Comparison of ENCODE assay signal across 10 cellular contexts in genomic region chr7:128829391-128830166, GRCh38. TPM values are rescaled to one million over a fixed set of nuclear protein-coding genes. Genes with fewer than 3 reads are reported as not detected.
DNase-seq lines count a peak whose midpoint lies in the region; ATAC-seq and TF ChIP-seq lines count a peak whose summit lies in the region.
"Had no signal": no experiment of that assay in that cellular context is flagged by ENCODE, and none has a peak within 500 bp of the region (broad histone marks: within the 10 kb centered on the region; RNA-seq: fewer than 3 reads in every experiment).

No MANE protein-coding gene starts in this region.

- H3K36me3 ChIP-seq in transverse colon (no peaks in the 10 kb centered on the region), left lung (no peaks in the 10 kb centered on the region)

- no peak overlapping the region for H3K27ac Mint-ChIP-seq in activated CD4-positive, alpha-beta T cell treated with anti-CD3 and anti-CD28 coated beads, Interleukin-2, amount 10 ng/mL, durations not matched to agents 7 days and 5 days

- no peak for TF ChIP-seq POLR2A in transverse colon (IDR thresholded peaks at IDR 0.05)

- WGBS in transverse colon (ENCODE audit: low coverage in 1 of 2), 2 donors: 27 to 63% methylated on average over 6 to 10 of the region's 13 CpGs

- ATAC-seq in left lung: no peak

- H3K4me3 ChIP-seq in transverse colon: peak overlapping the region; percentile 14 to 55 (median 40)
- H3K4me3 ChIP-seq in left lung: no peak overlapping the region

- peaks cover 50% of the 10 kb centered on the region for H3K27me3 ChIP-seq in transverse colon
- H3K27me3 ChIP-seq in left lung: peaks cover 14 to 77% of the 10 kb centered on the region in 2 donors

- CTCF ChIA-PET in activated CD4-positive, alpha-beta T cell treated with anti-CD3 and anti-CD28 coated beads, Interleukin-2, amount 10 ng/mL, durations not matched to agents 7 days and 5 days (lab: Charles Lee): interaction anchor here (0.7 kb wide), 1 partner anchor 23 kb away, joined by 3 read pairs; no protein-coding TSS in a partner anchor

- H3K27ac ChIP-seq in transverse colon (peak overlapping the region; percentile 78 to 94 (median 82)), left lung (no peak overlapping the region)

- intact Hi-C loops in transverse colon (cut with DNase I; ENCODE audit: low total_unique reads): no loop called here
- intact Hi-C loops in left lung (cut with DNase I): no loop called here

- in situ Hi-C loops in transverse colon (cut with MboI; ENCODE audit: low pct_ligation_motif_present in 1 of 4, low pct_unique_long_range_greater_than_20kb in 1 of 4, low sequenced_read_pairs in 3 of 4): no loop called here
- in situ Hi-C loops in GM13977 (cut with MboI; ENCODE audit: low pct_unique_long_range_greater_than_20kb, low sequenced_read_pairs, unreplicated experiment): no loop called here

- POLR2A ChIA-PET in activated CD4-positive, alpha-beta T cell treated with anti-CD3 and anti-CD28 coated beads, Interleukin-2, amount 10 ng/mL, durations not matched to agents 7 days and 5 days (lab: Charles Lee): no interaction called here

- H3K27me3 Mint-ChIP-seq in activated CD4-positive, alpha-beta T cell treated with anti-CD3 and anti-CD28 coated beads, Interleukin-2, amount 10 ng/mL, durations not matched to agents 7 days and 5 days: peaks cover 37% of the 10 kb centered on the region

- peaks cover 14% of the 10 kb centered on the region for H3K4me1 Mint-ChIP-seq in activated CD4-positive, alpha-beta T cell treated with anti-CD3 and anti-CD28 coated beads, Interleukin-2, amount 10 ng/mL, durations not matched to agents 7 days and 5 days

- no peaks in the 10 kb centered on the region for H3K9me3 ChIP-seq in transverse colon
- H3K9me3 ChIP-seq in left lung: no peaks in the 10 kb centered on the region

- no peak for TF ChIP-seq EP300 in transverse colon (IDR thresholded peaks at IDR 0.05; ENCODE audit: low read depth)

- H3K36me3 Mint-ChIP-seq in activated CD4-positive, alpha-beta T cell treated with anti-CD3 and anti-CD28 coated beads, Interleukin-2, amount 10 ng/mL, durations not matched to agents 7 days and 5 days (ENCODE audit: low read depth): no peaks in the 10 kb centered on the region

- peaks cover 12 to 40% (median 24%) of the 10 kb centered on the region in 4 donors for H3K4me1 ChIP-seq in transverse colon
- H3K4me1 ChIP-seq in left lung: peaks cover 12 to 31% of the 10 kb centered on the region in 2 donors

- H3K4me3 Mint-ChIP-seq in activated CD4-positive, alpha-beta T cell treated with anti-CD3 and anti-CD28 coated beads, Interleukin-2, amount 10 ng/mL, durations not matched to agents 7 days and 5 days: peak overlapping the region; percentile 16

- no peaks in the 10 kb centered on the region for H3K9me3 Mint-ChIP-seq in activated CD4-positive, alpha-beta T cell treated with anti-CD3 and anti-CD28 coated beads, Interleukin-2, amount 10 ng/mL, durations not matched to agents 7 days and 5 days

- DNase-seq in activated CD4-positive, alpha-beta T cell treated with anti-CD3 and anti-CD28 coated beads, Interleukin-2, amount 10 ng/mL, durations not matched to agents 7 days and 5 days: no peak
- no peak for DNase-seq in activated CD4-positive, alpha-beta T cell treated with anti-CD3 and anti-CD28 coated beads, Interleukin-2, amount 50 U/mL, for 48 hours
- DNase-seq in amniotic epithelial cell (ENCODE audit: low read depth) (peak; percentile 74), islet precursor cell (peak; percentile 83), transverse colon (no peak), left lung (no peak), GM13977 (ENCODE audit: low spot score) (no peak), AG08395 (ENCODE audit: low spot score) (no peak)
- DNase-seq: NK-92 treated with Interleukin-12 subunit alpha and Interleukin-12 subunit beta, amount 100 ng/mL, for 24 hours had no signal

- TF ChIP-seq CTCF in transverse colon (IDR thresholded peaks at IDR 0.05) (no peak), left lung (IDR thresholded peaks at IDR 0.05) (no peak), GM13977 (IDR thresholded peaks at IDR 0.05; ENCODE audit: extremely low read depth, insufficient read depth, missing control alignments) (no peak)

RNA-seq across cellular contexts. Expression of gene FLNC, which starts 0.6 kb away (rescaled TPM):
- total RNA-seq in activated CD4-positive, alpha-beta T cell treated with anti-CD3 and anti-CD28 coated beads, Interleukin-2, amount 10 ng/mL, durations not matched to agents 7 days and 5 days: not detected
- total RNA-seq in transverse colon (100 to 1,000 TPM in 1 of 4 donors, 10 to 100 TPM in 3; 21.3 to 234 (median 57.9) TPM), left lung (10 to 100 TPM; 14.3 to 23.7 TPM)

RNA-seq across cellular contexts. Expression of gene ATP6V1F, which starts 33.1 kb away (rescaled TPM):
- 100 to 1,000 TPM; 123 to 143 TPM for total RNA-seq in activated CD4-positive, alpha-beta T cell treated with anti-CD3 and anti-CD28 coated beads, Interleukin-2, amount 10 ng/mL, durations not matched to agents 7 days and 5 days
- total RNA-seq in transverse colon: 100 to 1,000 TPM in 1 of 4 donors, 10 to 100 TPM in 3; 25.5 to 128 (median 63.2) TPM
- total RNA-seq in left lung: 100 to 1,000 TPM; 192 to 200 TPM

RNA-seq across cellular contexts. Expression of gene CCDC136, which starts 37.8 kb away (rescaled TPM):
- 1 to 10 TPM; 5.1 to 6.8 TPM for total RNA-seq in activated CD4-positive, alpha-beta T cell treated with anti-CD3 and anti-CD28 coated beads, Interleukin-2, amount 10 ng/mL, durations not matched to agents 7 days and 5 days
- total RNA-seq in transverse colon: 10 to 100 TPM in 2 of 4 donors, 1 to 10 TPM in 2; 1.9 to 16.5 (median 8.3) TPM
- 1 to 10 TPM; 2.5 to 3.2 TPM for total RNA-seq in left lung

RNA-seq across cellular contexts. Expression of gene OPN1SW, which starts 54.0 kb away (rescaled TPM):
- total RNA-seq in activated CD4-positive, alpha-beta T cell treated with anti-CD3 and anti-CD28 coated beads, Interleukin-2, amount 10 ng/mL, durations not matched to agents 7 days and 5 days: not detected
- total RNA-seq in transverse colon (not detected), left lung (not detected)
- total RNA-seq: lung had no signal

Comparison
In these comparisons a context has a peak if more than half of its experiments do, and no peak if none do; other contexts are left out.
1. DNase-seq: peak in amniotic epithelial cell (single experiment) and islet precursor cell (single experiment); none in activated CD4-positive, alpha-beta T cell treated with anti-CD3 and anti-CD28 coated beads, Interleukin-2, amount 10 ng/mL, durations not matched to agents 7 days and 5 days (single experiment), activated CD4-positive, alpha-beta T cell treated with anti-CD3 and anti-CD28 coated beads, Interleukin-2, amount 50 U/mL, for 48 hours (0 of 2), transverse colon (single experiment), left lung (0 of 2), GM13977 (single experiment) and AG08395 (single experiment).
2. H3K27ac ChIP-seq: peak in transverse colon (4 of 4); none in left lung (0 of 2).
3. H3K4me3 ChIP-seq: peak in transverse colon (4 of 4); none in left lung (0 of 2).
4. RNA of gene FLNC, which starts 0.6 kb away (total RNA-seq): 21.3 to 234 TPM in transverse colon and 14.3 to 23.7 TPM in left lung; not detected in activated CD4-positive, alpha-beta T cell treated with anti-CD3 and anti-CD28 coated beads, Interleukin-2, amount 10 ng/mL, durations not matched to agents 7 days and 5 days; every median in the first group is over 10 times any median in the second.